Comparison of ENCODE assay signal across 7 cellular contexts in the genomic region with DNA sequence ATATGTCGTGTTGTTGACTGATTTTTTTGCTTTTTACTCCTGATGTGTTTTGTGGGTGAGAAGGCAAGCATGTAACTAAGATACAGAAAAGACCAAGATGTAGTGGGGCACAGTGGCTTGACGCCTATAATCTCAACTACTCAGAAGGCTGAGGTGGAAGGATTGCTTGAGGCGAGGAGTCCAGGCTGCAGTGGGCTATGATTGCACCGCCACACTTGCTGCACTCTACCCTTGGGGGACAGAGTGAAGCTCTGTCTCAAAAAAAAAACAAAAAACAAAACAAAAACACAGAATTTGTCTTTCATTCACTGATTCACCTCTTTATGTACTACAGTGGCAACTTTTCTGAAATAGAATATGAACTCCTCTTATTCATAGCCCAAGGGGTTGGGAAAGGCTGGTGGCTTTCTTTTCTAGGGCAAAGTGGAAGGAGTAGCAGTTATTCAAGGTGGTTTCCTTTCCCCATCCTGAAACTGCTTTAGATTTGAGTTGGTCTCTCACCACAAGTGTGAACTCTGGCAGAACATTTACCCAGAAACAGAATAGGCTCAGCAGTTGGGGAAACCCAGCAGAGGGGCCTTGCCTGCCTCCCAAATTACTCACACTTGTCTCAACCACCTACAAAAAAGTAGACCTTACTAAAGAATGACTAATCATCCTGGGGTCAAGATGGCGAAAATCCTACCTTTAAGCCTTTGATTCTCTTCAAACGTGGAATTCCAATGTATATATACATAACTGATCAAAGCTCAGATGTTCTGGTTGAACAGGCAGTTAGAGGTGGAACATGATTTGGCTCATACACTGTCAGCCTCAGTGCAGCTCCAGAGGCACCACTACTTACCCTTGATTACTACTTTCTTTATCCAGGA. TPM values are rescaled to one million over a fixed set of nuclear protein-coding genes. Genes with fewer than 3 reads are reported as not detected.
DNase-seq lines count a peak whose midpoint lies in the region; ATAC-seq and TF ChIP-seq lines count a peak whose summit lies in the region.

No MANE protein-coding gene starts in this region.

- no peak overlapping the region for H2AFZ ChIP-seq in OCI-LY7 (ENCODE audit: low read length)

- no TSS peak for BruUV-seq in OCI-LY7 (replicated peaks; lab: Mats Ljungman, UMichigan)

- H3K9me2 ChIP-seq in OCI-LY7 (ENCODE audit: insufficient read depth, low read length), result no peaks in the 10 kb centered on the region

- H3K4me2 ChIP-seq in OCI-LY7 (ENCODE audit: low read length), result no peak overlapping the region

- peak; percentile 36 for DNase-seq in activated CD8-positive, alpha-beta memory T cell treated with anti-CD3 and anti-CD28 coated beads, Interleukin-2, amount 50 U/mL, for 4 hours
- DNase-seq in non-pigmented ciliary epithelial cell (ENCODE audit: low read depth), result peak; percentile 10
- DNase-seq in OCI-LY7 (ENCODE audit: low spot score), result no peak
- no peak for DNase-seq in colonic mucosa
- DNase-seq in posterior vena cava (ENCODE audit: low spot score), result no peak

- no peaks in the 10 kb centered on the region; the same call in 1 of the 2 replicates for H4K20me1 ChIP-seq in OCI-LY7 (ENCODE audit: insufficient read depth, low read length)

- intact Hi-C loops in OCI-LY7 (cut with micrococcal nuclease; ENCODE audit: unreplicated experiment), result loop anchor here (1.0 to 10.0 kb wide), 2 partner anchors 70 to 462 kb away; no protein-coding TSS in a partner anchor
- intact Hi-C loops in colonic mucosa (cut with DNase I), result no loop called here
- intact Hi-C loops in posterior vena cava (cut with DNase I), result no loop called here

- ATAC-seq in GM19438 (IDR thresholded peaks at IDR 0.05; ENCODE audit: low read depth, unreplicated experiment) (peak; percentile 77), HG03342 (IDR thresholded peaks at IDR 0.05; ENCODE audit: unreplicated experiment) (peak; percentile 75)

- TF ChIP-seq CTCF in OCI-LY7 (conservative IDR thresholded peaks at IDR 0.05; ENCODE audit: low read length) (no peak), colonic mucosa (IDR thresholded peaks at IDR 0.05) (no peak)

- CTCF ChIA-PET in OCI-LY7 (lab: Charles Lee; ENCODE audit: unreplicated experiment), result no interaction called here

- H3K79me2 ChIP-seq in OCI-LY7 (ENCODE audit: insufficient read depth, low read depth, low read length), result peaks cover 22% of the 10 kb centered on the region

- no peaks in the 10 kb centered on the region for H3K27me3 ChIP-seq in colonic mucosa

- no peak overlapping the region for H3K9ac ChIP-seq in colonic mucosa (ENCODE audit: low read depth in 2 of 2, low read length in 2 of 2)

- H3K4me3 ChIP-seq in OCI-LY7 (ENCODE audit: low read depth, low read length, poor library complexity, severe bottlenecking) (no peak overlapping the region), colonic mucosa (no peak overlapping the region)

- POLR2A ChIA-PET in OCI-LY7 (lab: Charles Lee), result interaction anchor here (1.2 kb wide), 1 partner anchor 9 kb away, joined by 5 read pairs; no protein-coding TSS in a partner anchor

- no peaks in the 10 kb centered on the region for H3K9me3 ChIP-seq in OCI-LY7 (ENCODE audit: low read length)
- H3K9me3 ChIP-seq in colonic mucosa, result no peaks in the 10 kb centered on the region

- H3K27ac ChIP-seq in OCI-LY7 (ENCODE audit: low read depth, low read length, poor library complexity, severe bottlenecking) (no peak overlapping the region), colonic mucosa (no peak overlapping the region)

- H3K4me1 ChIP-seq in OCI-LY7 (ENCODE audit: insufficient read depth, low read length, poor library complexity, severe bottlenecking) (peaks cover 54% of the 10 kb centered on the region), colonic mucosa (no peaks in the 10 kb centered on the region)

- H3K36me3 ChIP-seq in OCI-LY7 (ENCODE audit: insufficient read depth, low read length), result peaks cover 33% of the 10 kb centered on the region
- no peaks in the 10 kb centered on the region for H3K36me3 ChIP-seq in colonic mucosa

RNA-seq across cellular contexts. Expression of a gene that starts 6.5 kb away (rescaled TPM):
- total RNA-seq in OCI-LY7 (2014; rRNA removed; shearing (Covaris generic)), result 43.4 and 52.6 TPM in 2 replicates
- total RNA-seq in OCI-LY7 (2022) (64.9 and 78.0 TPM in 2 replicates), colonic mucosa (10 to 100 TPM; 47.4 to 60.7 TPM), posterior vena cava (10 to 100 TPM; 37.7 to 55.3 TPM)

Comparison
In these comparisons a context has a peak if more than half of its experiments do, and no peak if none do; other contexts are left out.
1. DNase-seq: peak in activated CD8-positive, alpha-beta memory T cell treated with anti-CD3 and anti-CD28 coated beads, Interleukin-2, amount 50 U/mL, for 4 hours (single experiment) and non-pigmented ciliary epithelial cell (single experiment); none in OCI-LY7 (single experiment), colonic mucosa (single experiment) and posterior vena cava (single experiment).